Comparison of ENCODE assay signal across 11 cellular contexts in genomic region chr1:12453400-12454343, GRCh38.
DNase-seq lines count a peak whose midpoint lies in the region; ATAC-seq, FAIRE-seq and TF ChIP-seq lines count a peak whose summit lies in the region.
"Had no signal": no experiment of that assay in that cellular context is flagged by ENCODE, and none has a peak within 500 bp of the region (broad histone marks: within the 10 kb centered on the region; RNA-seq: fewer than 3 reads in every experiment).

No MANE protein-coding gene starts in this region.

- H3K4me2 ChIP-seq in K562 (ENCODE audit: insufficient read depth, low read length): 0 out of 2 replicates have a peak overlapping the region, but pooled peaks have one; percentile 16

- H3K4me1 ChIP-seq in K562 (replicated peaks in 1 of 2; ENCODE audit: control insufficient read depth in 2 of 2, insufficient read depth in 2 of 2, low read length in 2 of 2) (peaks cover 27 to 69% of the 10 kb centered on the region in 2 experiments), lower lobe of right lung (peaks cover 99% of the 10 kb centered on the region), thoracic aorta (ENCODE audit: control insufficient read depth in 1 of 2, low read depth in 2 of 2) (peaks cover 83 to 99% of the 10 kb centered on the region in 2 donors)

- peak overlapping the region; percentile 10 for H3K27ac Mint-ChIP-seq in activated CD4-positive, alpha-beta memory T cell treated with anti-CD3 and anti-CD28 coated beads for 36 hours
- H3K27ac Mint-ChIP-seq in activated CD4-positive, alpha-beta memory T cell treated with anti-CD3 and anti-CD28 coated beads, Interleukin-2, amount 10 ng/mL, durations not matched to agents 7 days and 5 days: no peak overlapping the region
- H3K27ac Mint-ChIP-seq: dendritic cell treated with granulocyte-macrophage colony-stimulating factor and Interleukin-4, amounts not matched to agents 40 ng/mL and 50 ng/mL, for 4 days had no signal

- H3K4me3 Mint-ChIP-seq in activated CD4-positive, alpha-beta memory T cell treated with anti-CD3 and anti-CD28 coated beads for 36 hours: no peak overlapping the region
- no peak overlapping the region for H3K4me3 Mint-ChIP-seq in activated CD4-positive, alpha-beta memory T cell treated with anti-CD3 and anti-CD28 coated beads, Interleukin-2, amount 10 ng/mL, durations not matched to agents 7 days and 5 days
- H3K4me3 Mint-ChIP-seq: dendritic cell treated with granulocyte-macrophage colony-stimulating factor and Interleukin-4, amounts not matched to agents 40 ng/mL and 50 ng/mL, for 4 days had no signal

- H3K9me3 Mint-ChIP-seq in activated CD4-positive, alpha-beta memory T cell treated with anti-CD3 and anti-CD28 coated beads for 36 hours: no peaks in the 10 kb centered on the region
- H3K9me3 Mint-ChIP-seq in activated CD4-positive, alpha-beta memory T cell treated with anti-CD3 and anti-CD28 coated beads, Interleukin-2, amount 10 ng/mL, durations not matched to agents 7 days and 5 days: no peaks in the 10 kb centered on the region
- H3K9me3 Mint-ChIP-seq: dendritic cell treated with granulocyte-macrophage colony-stimulating factor and Interleukin-4, amounts not matched to agents 40 ng/mL and 50 ng/mL, for 4 days had no signal

- TF ChIP-seq POLR2A in K562 (conservative IDR thresholded peaks at IDR 0.05): no peak

- H3K27ac ChIP-seq in K562 (ENCODE audit: extremely low read depth, low read depth, low read length): peak overlapping the region; percentile 75
- peak overlapping the region; percentile 77 for H3K27ac ChIP-seq in lower lobe of right lung
- H3K27ac ChIP-seq in thoracic aorta: peak overlapping the region; percentile 92 to 94

- H3K27me3 ChIP-seq in K562 (ENCODE audit: control insufficient read depth in 2 of 2, insufficient read depth in 2 of 2, low read length in 2 of 2) (no peaks in the 10 kb centered on the region), lower lobe of right lung (ENCODE audit: low read depth) (no peaks in the 10 kb centered on the region), thoracic aorta (replicated peaks; ENCODE audit: insufficient read depth) (no peaks in the 10 kb centered on the region)

- CTCF ChIA-PET in activated CD4-positive, alpha-beta memory T cell treated with anti-CD3 and anti-CD28 coated beads for 36 hours (lab: Charles Lee): no interaction called here
- CTCF ChIA-PET in activated CD4-positive, alpha-beta memory T cell treated with anti-CD3 and anti-CD28 coated beads, Interleukin-2, amount 10 ng/mL, durations not matched to agents 7 days and 5 days (lab: Charles Lee): no interaction called here
- CTCF ChIA-PET in K562 (lab: Yijun Ruan, JAX; ENCODE audit: low intra/inter-chr PET ratio): no interaction called here

- BruUV-seq in K562 (replicated peaks; lab: Mats Ljungman, UMichigan): no TSS peak

- H3K9ac ChIP-seq in K562 (ENCODE audit: insufficient read depth in 1 of 2, low read depth in 2 of 2, low read length in 2 of 2): peak overlapping the region; percentile 47 to 72; a peak in 3 of 4 replicates

- 45% methylated on average over 13 of the region's 13 CpGs for WGBS in K562 (ENCODE audit: insufficient coverage, low coverage, missing lambda C conversion rate)

- H3K79me2 ChIP-seq in K562 (ENCODE audit: control insufficient read depth, insufficient read depth, low read length): peaks cover 41% of the 10 kb centered on the region

- peaks cover 38% of the 10 kb centered on the region for H3K36me3 Mint-ChIP-seq in activated CD4-positive, alpha-beta memory T cell treated with anti-CD3 and anti-CD28 coated beads for 36 hours
- peaks cover 46% of the 10 kb centered on the region for H3K36me3 Mint-ChIP-seq in activated CD4-positive, alpha-beta memory T cell treated with anti-CD3 and anti-CD28 coated beads, Interleukin-2, amount 10 ng/mL, durations not matched to agents 7 days and 5 days (ENCODE audit: low read depth)

- H4K20me1 ChIP-seq in K562 (replicated peaks; ENCODE audit: control insufficient read depth, insufficient read depth, low read length): no peaks in the 10 kb centered on the region

- H3K27me3 Mint-ChIP-seq in activated CD4-positive, alpha-beta memory T cell treated with anti-CD3 and anti-CD28 coated beads for 36 hours: peaks cover 9% of the 10 kb centered on the region
- peaks cover 26% of the 10 kb centered on the region for H3K27me3 Mint-ChIP-seq in activated CD4-positive, alpha-beta memory T cell treated with anti-CD3 and anti-CD28 coated beads, Interleukin-2, amount 10 ng/mL, durations not matched to agents 7 days and 5 days
- H3K27me3 Mint-ChIP-seq: dendritic cell treated with granulocyte-macrophage colony-stimulating factor and Interleukin-4, amounts not matched to agents 40 ng/mL and 50 ng/mL, for 4 days had no signal

- peaks cover 7% of the 10 kb centered on the region for H3K9me1 ChIP-seq in K562 (ENCODE audit: control insufficient read depth, insufficient read depth, low read length)

- in situ Hi-C loops in K562 (cut with MboI): no loop called here

- POLR2A ChIA-PET in activated CD4-positive, alpha-beta memory T cell treated with anti-CD3 and anti-CD28 coated beads for 36 hours (lab: Charles Lee): interaction anchor here (1.1 kb wide), 1 partner anchor 15 kb away, joined by 4 read pairs; no protein-coding TSS in a partner anchor
- POLR2A ChIA-PET in activated CD4-positive, alpha-beta memory T cell treated with anti-CD3 and anti-CD28 coated beads, Interleukin-2, amount 10 ng/mL, durations not matched to agents 7 days and 5 days (lab: Charles Lee): interaction anchor here (1.2 kb wide), 1 partner anchor 164 kb away, joined by 3 read pairs; the partner anchor contains the start of gene DHRS3
- POLR2A ChIA-PET in K562 (lab: Yijun Ruan, JAX): interaction anchor here (0.6 to 1.5 kb wide), 4 partner anchors 9 to 368 kb away, joined by 3 to 6 read pairs (median 4); no protein-coding TSS in a partner anchor

- H3K36me3 ChIP-seq in K562 (ENCODE audit: control insufficient read depth, insufficient read depth, low read length): peaks cover 55% of the 10 kb centered on the region
- H3K36me3 ChIP-seq in lower lobe of right lung: peaks cover 16% of the 10 kb centered on the region
- no peaks in the 10 kb centered on the region for H3K36me3 ChIP-seq in thoracic aorta

- peak overlapping the region; percentile 35; the same call in 1 of the 2 replicates for H2AFZ ChIP-seq in K562 (ENCODE audit: low read depth, low read length)

- peaks cover 78% of the 10 kb centered on the region for H3K4me1 Mint-ChIP-seq in activated CD4-positive, alpha-beta memory T cell treated with anti-CD3 and anti-CD28 coated beads for 36 hours (ENCODE audit: low read depth)
- H3K4me1 Mint-ChIP-seq in activated CD4-positive, alpha-beta memory T cell treated with anti-CD3 and anti-CD28 coated beads, Interleukin-2, amount 10 ng/mL, durations not matched to agents 7 days and 5 days: peaks cover 57% of the 10 kb centered on the region

- H3K4me3 ChIP-seq in K562: no peak overlapping the region
- no peak overlapping the region for H3K4me3 ChIP-seq in lower lobe of right lung
- peak overlapping the region; percentile 2 for H3K4me3 ChIP-seq in thoracic aorta

- intact Hi-C loops in activated CD4-positive, alpha-beta memory T cell treated with anti-CD3 and anti-CD28 coated beads for 36 hours (cut with micrococcal nuclease): no loop called here
- intact Hi-C loops in K562 (cut with micrococcal nuclease) (no loop called here), lower lobe of right lung (cut with DNase I) (no loop called here)

- DNase-seq in activated CD4-positive, alpha-beta memory T cell treated with anti-CD3 and anti-CD28 coated beads for 36 hours: peak; percentile 31
- no peak for DNase-seq in activated CD4-positive, alpha-beta memory T cell treated with anti-CD3 and anti-CD28 coated beads, Interleukin-2, amount 10 ng/mL, durations not matched to agents 7 days and 5 days
- DNase-seq in K562 (ENCODE audit: extremely low read depth in 1 of 4, low spot score in 3 of 4) (peak in 3 of 4 experiments; percentile 34 to 58 (median 41)), lower lobe of right lung (no peak), thoracic aorta (ENCODE audit: low spot score) (no peak), NCI-H2081 treated with DMSO at 0.1 percent for 48 hours (lab: John Stamatoyannopoulos, UW) (no peak), NOMO-1 (lab: John Stamatoyannopoulos, UW; ENCODE audit: unreplicated experiment in 2 of 2) (no peak)
- DNase-seq: midbrain, NCI-H2029 had no signal

- peak; percentile 40 for ATAC-seq in K562
- no peak for ATAC-seq in lower lobe of right lung
- no peak for ATAC-seq in thoracic aorta (ENCODE audit: insufficient number of reproducible peaks, low FRiP score, low read depth)
- ATAC-seq in HG03139 (IDR thresholded peaks at IDR 0.05; ENCODE audit: unreplicated experiment): no peak

- no peak for TF ChIP-seq RAD21 in K562 (CRISPR knock-in tag; conservative IDR thresholded peaks at IDR 0.05 in 1 of 2, IDR thresholded peaks at IDR 0.05 in 1 of 2)

- no peak; the same call in 1 of the 2 replicates for TF ChIP-seq EP300 in K562 (IDR thresholded peaks at IDR 0.05; ENCODE audit: low read length)

- no peak for TF ChIP-seq CTCF in K562 (IDR thresholded peaks at IDR 0.05 in 2 of 3, conservative IDR thresholded peaks at IDR 0.05 in 1 of 3; ENCODE audit: insufficient read depth in 2 of 3, low read depth in 1 of 3, low read length in 3 of 3)
- TF ChIP-seq CTCF in lower lobe of right lung (IDR thresholded peaks at IDR 0.05): no peak
- no peak for TF ChIP-seq CTCF in thoracic aorta (IDR thresholded peaks at IDR 0.05)

- peak; percentile 37 for FAIRE-seq in K562 (lab: Jason Lieb, UNC)

- no peaks in the 10 kb centered on the region for H3K9me3 ChIP-seq in K562 (replicated peaks; ENCODE audit: control insufficient read depth, insufficient read depth, low read depth, low read length)
- H3K9me3 ChIP-seq in lower lobe of right lung: no peaks in the 10 kb centered on the region
- H3K9me3 ChIP-seq in thoracic aorta: no peaks in the 10 kb centered on the region

TF ChIP-seq in K562, 482 proteins besides CTCF, POLR2A, EP300 and RAD21 (continues in another document):
- TF ChIP-seq NR2C1 (IDR thresholded peaks at IDR 0.05): 0 out of 2 replicates have a peak, but pooled peaks have one; percentile 11
- no peak for TF ChIP-seq NR2C1 (tag; IDR thresholded peaks at IDR 0.05)
- 0 out of 2 replicates have a peak, but pooled peaks have one; percentile 15 for TF ChIP-seq ZNF551 (CRISPR knock-in tag; IDR thresholded peaks at IDR 0.05)
- TF ChIP-seq GABPB1 (CRISPR knock-in tag; IDR thresholded peaks at IDR 0.05): 0 out of 2 replicates have a peak, but pooled peaks have one; percentile 15

Comparison
In these comparisons a context has a peak if more than half of its experiments do, and no peak if none do; other contexts are left out.
1. DNase-seq: peak in activated CD4-positive, alpha-beta memory T cell treated with anti-CD3 and anti-CD28 coated beads for 36 hours (single experiment) and K562 (3 of 4); none in activated CD4-positive, alpha-beta memory T cell treated with anti-CD3 and anti-CD28 coated beads, Interleukin-2, amount 10 ng/mL, durations not matched to agents 7 days and 5 days (single experiment), lower lobe of right lung (single experiment), thoracic aorta (single experiment), NCI-H2081 treated with DMSO at 0.1 percent for 48 hours (single experiment) and NOMO-1 (0 of 2).
2. Peak in every context shown above with its lines, with median percentiles within 50 percentile points of each other: H3K27ac ChIP-seq.